22 cellular contexts compared by ENCODE assay signal in the genomic region with DNA sequence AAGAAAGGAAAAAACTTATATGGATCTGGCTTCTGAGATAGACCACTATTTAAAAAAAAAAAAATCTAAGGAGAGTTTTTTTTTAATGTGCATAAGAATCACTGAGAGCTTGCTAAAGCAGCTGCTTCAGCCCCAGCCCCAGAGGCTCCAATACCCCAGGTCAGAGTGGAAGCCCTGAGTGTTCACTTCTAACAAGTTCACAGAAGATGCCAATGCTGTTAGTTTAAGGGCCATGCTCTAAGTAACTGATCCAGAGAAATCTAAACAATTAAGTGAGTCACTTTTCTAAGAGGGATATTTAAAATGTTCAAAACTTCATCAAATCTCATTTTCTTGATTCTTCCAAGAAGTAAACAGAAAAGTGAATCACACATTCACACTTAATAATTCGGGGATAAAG.
DNase-seq lines count a peak whose midpoint lies in the region; ATAC-seq and TF ChIP-seq lines count a peak whose summit lies in the region.
"Had no signal": no experiment of that assay in that cellular context is flagged by ENCODE, and none has a peak within 500 bp of the region (broad histone marks: within the 10 kb centered on the region; RNA-seq: fewer than 3 reads in every experiment).

No MANE protein-coding gene starts in this region.

- no peaks in the 10 kb centered on the region for H3K36me3 Mint-ChIP-seq in endodermal cell (ENCODE audit: low read depth)

- TF ChIP-seq CTCF in IMR-90 (conservative IDR thresholded peaks at IDR 0.05; ENCODE audit: low read depth, low read length) (no peak), choroid plexus epithelial cell (conservative IDR thresholded peaks at IDR 0.05; ENCODE audit: low read depth, low read length) (no peak), endodermal cell (conservative IDR thresholded peaks at IDR 0.05) (no peak)

- H3K27me3 ChIP-seq in IMR-90 (ENCODE audit: control insufficient read depth, insufficient read depth, low read length) (no peaks in the 10 kb centered on the region), mesenchymal stem cell (ENCODE audit: control insufficient read depth in 1 of 2, insufficient read depth in 1 of 2, low read length in 2 of 2) (no peaks in the 10 kb centered on the region), endodermal cell (ENCODE audit: control insufficient read depth, insufficient read depth, low read length, poor library complexity, severe bottlenecking) (no peaks in the 10 kb centered on the region), mesendoderm (ENCODE audit: insufficient read depth, low read length, poor library complexity) (no peaks in the 10 kb centered on the region)
- H3K27me3 ChIP-seq: BE2C had no signal

- H2BK120ac ChIP-seq in IMR-90 (ENCODE audit: low read depth, low read length) (no peak overlapping the region), mesenchymal stem cell (ENCODE audit: low read depth, low read length) (no peak overlapping the region), mesendoderm (ENCODE audit: low read depth, low read length) (no peak overlapping the region)

- H3K36me3 ChIP-seq in IMR-90 (ENCODE audit: control insufficient read depth, insufficient read depth, low read length) (no peaks in the 10 kb centered on the region), mesenchymal stem cell (ENCODE audit: control insufficient read depth in 1 of 2, insufficient read depth in 2 of 2, low read depth in 1 of 2, low read length in 2 of 2) (no peaks in the 10 kb centered on the region), endodermal cell (ENCODE audit: control insufficient read depth, insufficient read depth, low read length) (no peaks in the 10 kb centered on the region), mesendoderm (ENCODE audit: control insufficient read depth, insufficient read depth, low read length) (no peaks in the 10 kb centered on the region)
- H3K36me3 ChIP-seq: BE2C had no signal

- H2BK20ac ChIP-seq in IMR-90 (ENCODE audit: low read depth, low read length), result no peak overlapping the region

- H3K56ac ChIP-seq in IMR-90 (ENCODE audit: extremely low read depth, insufficient read depth, low read length) (no peak overlapping the region), mesendoderm (ENCODE audit: low read length) (no peak overlapping the region)

- H3K4me1 ChIP-seq in IMR-90 (ENCODE audit: control insufficient read depth, insufficient read depth, low read length) (peaks cover 2% of the 10 kb centered on the region; the same call in 1 of the 2 replicates), mesenchymal stem cell (ENCODE audit: control insufficient read depth, insufficient read depth, low read depth, low read length) (no peaks in the 10 kb centered on the region), endodermal cell (ENCODE audit: control insufficient read depth, insufficient read depth, low read length) (no peaks in the 10 kb centered on the region), mesendoderm (ENCODE audit: control insufficient read depth, low read depth, low read length) (no peaks in the 10 kb centered on the region)
- H3K4me1 ChIP-seq: BE2C had no signal

- no peak overlapping the region for H3K27ac Mint-ChIP-seq in endodermal cell
- H3K27ac Mint-ChIP-seq: CD4-positive, CD25-positive, alpha-beta regulatory T cell; IgD-negative memory B cell had no signal

- TF ChIP-seq POLR2A in IMR-90 (IDR thresholded peaks at IDR 0.05; ENCODE audit: low read depth, low read length), result no peak

- no peaks in the 10 kb centered on the region for H4K20me1 ChIP-seq in IMR-90 (ENCODE audit: insufficient read depth, low read length)

- H3K23ac ChIP-seq in IMR-90 (ENCODE audit: low read depth, low read length) (no peak overlapping the region), mesenchymal stem cell (ENCODE audit: low read length in 2 of 2) (no peak overlapping the region), mesendoderm (ENCODE audit: low read length) (no peak overlapping the region)

- H2BK15ac ChIP-seq in IMR-90 (ENCODE audit: low read depth, low read length), result no peak overlapping the region
- H2BK15ac ChIP-seq in mesenchymal stem cell (ENCODE audit: low read depth, poor library complexity, severe bottlenecking), result no peak overlapping the region
- no peak overlapping the region for H2BK15ac ChIP-seq in mesendoderm (replicated peaks; ENCODE audit: low read depth)

- no peaks in the 10 kb centered on the region for H3K4me1 Mint-ChIP-seq in endodermal cell
- H3K4me1 Mint-ChIP-seq: IgD-negative memory B cell had no signal

- no peak overlapping the region for H2BK12ac ChIP-seq in mesenchymal stem cell (ENCODE audit: low read length in 2 of 2)

- intact Hi-C loops in IMR-90 (cut with micrococcal nuclease) (loop anchor here (5.0 to 10.0 kb wide), 8 partner anchors 229 to 1227 kb away; a partner anchor contains a TSS), sciatic nerve (cut with DNase I) (no loop called here)

- no peak overlapping the region for H3K4me2 ChIP-seq in IMR-90 (ENCODE audit: low read depth, low read length)
- no peak overlapping the region for H3K4me2 ChIP-seq in mesenchymal stem cell (ENCODE audit: low read length, poor library complexity, severe bottlenecking)
- H3K4me2 ChIP-seq in mesendoderm (ENCODE audit: low read length), result no peak overlapping the region

- ATAC-seq in IMR-90 (ENCODE audit: low read depth) (peak; percentile 92), sciatic nerve (no peak)
- ATAC-seq: SK-N-SH treated with all-trans-retinoic acid at 6 μM for 48 hours had no signal

- H3K9ac ChIP-seq in IMR-90 (ENCODE audit: low read depth, low read length) (no peak overlapping the region), mesenchymal stem cell (ENCODE audit: low read length) (no peak overlapping the region), endodermal cell (ENCODE audit: extremely low read depth, low read length, poor library complexity, severe bottlenecking) (no peak overlapping the region), mesendoderm (ENCODE audit: low read length) (no peak overlapping the region)

- no peak overlapping the region for H2AK9ac ChIP-seq in IMR-90 (replicated peaks; ENCODE audit: low read depth, low read length, poor library complexity)

- H4K5ac ChIP-seq in IMR-90 (ENCODE audit: low read depth, low read length) (no peak overlapping the region), mesendoderm (ENCODE audit: low read length) (no peak overlapping the region)

- H4K8ac ChIP-seq in IMR-90 (ENCODE audit: low read depth in 2 of 2, low read length in 2 of 2) (no peak overlapping the region), mesenchymal stem cell (ENCODE audit: low read length) (no peak overlapping the region), mesendoderm (ENCODE audit: low read depth, low read length) (no peak overlapping the region)

- POLR2A ChIA-PET in IMR-90 (lab: Charles Lee; ENCODE audit: unreplicated experiment), result no interaction called here

- no peaks in the 10 kb centered on the region for H3K9me3 Mint-ChIP-seq in endodermal cell
- H3K9me3 Mint-ChIP-seq: CD4-positive, CD25-positive, alpha-beta regulatory T cell; IgD-negative memory B cell had no signal

- H3K18ac ChIP-seq in IMR-90 (ENCODE audit: low read depth, low read length) (no peak overlapping the region), mesenchymal stem cell (ENCODE audit: low read depth in 1 of 2, low read length in 2 of 2) (no peak overlapping the region), mesendoderm (ENCODE audit: low read length) (no peak overlapping the region)

- DNase-seq in AG08396 (ENCODE audit: low spot score), result peak; percentile 15
- peak; percentile 72 for DNase-seq in IMR-90
- DNase-seq in choroid plexus epithelial cell (ENCODE audit: low read depth), result peak; percentile 2
- peak; percentile 50 for DNase-seq in mesenchymal stem cell
- no peak for DNase-seq in NCI-H187 (lab: John Stamatoyannopoulos, UW)
- DNase-seq in endodermal cell, result no peak
- no peak for DNase-seq in mesendoderm
- DNase-seq in sciatic nerve (ENCODE audit: low spot score), result no peak
- DNase-seq: 8988T; BE2C; CD4-positive, CD25-positive, alpha-beta regulatory T cell; COR-L47; DMS 273 treated with DMSO at 0.1 percent for 48 hours; DND-41; GF-D8; Karpas-422; NCI-H1092 treated with DMSO at 0.1 percent for 48 hours; NCI-H146; NCI-H2081 treated with DMSO at 0.1 percent for 48 hours; SHP77 treated with DMSO at 0.1 percent for 48 hours had no signal

- H2BK5ac ChIP-seq in IMR-90 (ENCODE audit: low read depth, low read length, poor library complexity, severe bottlenecking), result no peak overlapping the region
- H2BK5ac ChIP-seq in mesenchymal stem cell (ENCODE audit: low read depth, low read length, poor library complexity, severe bottlenecking), result no peak overlapping the region
- no peak overlapping the region for H2BK5ac ChIP-seq in mesendoderm (ENCODE audit: low read length)

- no peak overlapping the region for H2AFZ ChIP-seq in IMR-90 (replicated peaks; ENCODE audit: low read length, poor library complexity)
- H2AFZ ChIP-seq in mesenchymal stem cell (ENCODE audit: low read depth, low read length), result no peak overlapping the region

- no peak overlapping the region for H3K4me3 Mint-ChIP-seq in endodermal cell
- H3K4me3 Mint-ChIP-seq: CD4-positive, CD25-positive, alpha-beta regulatory T cell; IgD-negative memory B cell had no signal

- H3K14ac ChIP-seq in IMR-90 (replicated peaks; ENCODE audit: low read depth, low read length) (no peak overlapping the region), mesenchymal stem cell (ENCODE audit: low read length in 2 of 2) (no peak overlapping the region)

- H2AK5ac ChIP-seq in IMR-90 (ENCODE audit: low read depth, low read length) (no peak overlapping the region), mesenchymal stem cell (ENCODE audit: low read length, severe bottlenecking) (no peak overlapping the region), mesendoderm (ENCODE audit: low read length) (no peak overlapping the region)

- in situ Hi-C loops in IMR-90 (cut with MboI; ENCODE audit: low sequenced_read_pairs), result no loop called here

- H4K91ac ChIP-seq in IMR-90 (ENCODE audit: insufficient read depth, low read depth, low read length) (no peak overlapping the region), mesenchymal stem cell (ENCODE audit: low read length) (no peak overlapping the region)

- 0 out of 4 replicates have a peak, but pooled peaks cover 0 to 3% of the 10 kb centered on the region in 2 experiments for H3K79me1 ChIP-seq in IMR-90 (ENCODE audit: low read depth in 1 of 2, low read length in 2 of 2)
- no peaks in the 10 kb centered on the region for H3K79me1 ChIP-seq in mesenchymal stem cell (replicated peaks; ENCODE audit: low read length, poor library complexity, severe bottlenecking)
- no peaks in the 10 kb centered on the region for H3K79me1 ChIP-seq in mesendoderm (ENCODE audit: low read length)

- CTCF ChIA-PET in IMR-90 (lab: Yijun Ruan, JAX), result no interaction called here

- no peaks in the 10 kb centered on the region for H3K79me2 ChIP-seq in mesendoderm (ENCODE audit: control insufficient read depth, insufficient read depth, low read length)

- BruUV-seq in IMR-90 (replicated peaks; lab: Mats Ljungman, UMichigan), result no TSS peak

- H3K27me3 Mint-ChIP-seq in endodermal cell (ENCODE audit: insufficient read depth), result no peaks in the 10 kb centered on the region
- H3K27me3 Mint-ChIP-seq: CD4-positive, CD25-positive, alpha-beta regulatory T cell; IgD-negative memory B cell had no signal

- peaks cover 3% of the 10 kb centered on the region; the same call in 1 of the 2 replicates for H3K9me1 ChIP-seq in IMR-90 (ENCODE audit: insufficient read depth, low read length)

- TF ChIP-seq RAD21 in IMR-90 (IDR thresholded peaks at IDR 0.05; ENCODE audit: low read length), result peak; percentile 10; the same call in 1 of the 2 replicates

- H3K4me3 ChIP-seq in IMR-90 (ENCODE audit: insufficient read depth, low read depth, low read length) (no peak overlapping the region), choroid plexus epithelial cell (ENCODE audit: low read depth, low read length) (no peak overlapping the region), mesenchymal stem cell (ENCODE audit: insufficient read depth in 1 of 2, low read depth in 1 of 2, low read length in 2 of 2) (no peak overlapping the region), endodermal cell (ENCODE audit: low read length) (no peak overlapping the region), mesendoderm (ENCODE audit: low read length) (no peak overlapping the region)

- no CpG with 5 or more reads among the region's 1 CpG for WGBS in IMR-90 (ENCODE audit: extremely low coverage in 2 of 2, insufficient read length in 1 of 2), 2 experiments
- WGBS in mesenchymal stem cell, result 100% methylated on average over 1 of the region's 1 CpG
- WGBS in endodermal cell (ENCODE audit: insufficient coverage in 1 of 2, insufficient read length in 1 of 2), 2 experiments, result 89 to 100% methylated on average over 1 of the region's 1 CpG
- WGBS in mesendoderm (ENCODE audit: extremely low coverage, insufficient coverage, low lambda C conversion rate), result no CpG with 5 or more reads among the region's 1 CpG

- H3K4ac ChIP-seq in IMR-90 (ENCODE audit: low read depth, low read length) (no peak overlapping the region), mesenchymal stem cell (ENCODE audit: low read depth in 1 of 2, low read length in 2 of 2) (no peak overlapping the region), mesendoderm (ENCODE audit: low read depth, low read length) (no peak overlapping the region)

- H3K9me3 ChIP-seq in IMR-90 (ENCODE audit: control insufficient read depth, insufficient read depth, low read length) (no peaks in the 10 kb centered on the region), mesenchymal stem cell (ENCODE audit: control insufficient read depth, low read length) (no peaks in the 10 kb centered on the region), endodermal cell (ENCODE audit: control insufficient read depth, low read length) (no peaks in the 10 kb centered on the region)
- H3K9me3 ChIP-seq: BE2C had no signal

- dilution Hi-C loops in IMR-90 (cut with HindIII; ENCODE audit: low sequenced_read_pairs, unreplicated experiment), result no loop called here

- H3K27ac ChIP-seq in IMR-90 (ENCODE audit: insufficient read depth, low read length), result no peak overlapping the region
- no peak overlapping the region for H3K27ac ChIP-seq in mesenchymal stem cell (ENCODE audit: low read length, poor library complexity, severe bottlenecking)
- no peak overlapping the region for H3K27ac ChIP-seq in endodermal cell (ENCODE audit: low read depth, low read length)
- H3K27ac ChIP-seq in mesendoderm (ENCODE audit: low read depth, low read length), result no peak overlapping the region

Comparison
In these comparisons a context has a peak if more than half of its experiments do, and no peak if none do; other contexts are left out.
1. DNase-seq: peak in AG08396 (single experiment), IMR-90 (single experiment), choroid plexus epithelial cell (single experiment) and mesenchymal stem cell (single experiment); none in NCI-H187 (0 of 2), endodermal cell (single experiment), mesendoderm (single experiment) and sciatic nerve (single experiment).